In the genomic region with DNA sequence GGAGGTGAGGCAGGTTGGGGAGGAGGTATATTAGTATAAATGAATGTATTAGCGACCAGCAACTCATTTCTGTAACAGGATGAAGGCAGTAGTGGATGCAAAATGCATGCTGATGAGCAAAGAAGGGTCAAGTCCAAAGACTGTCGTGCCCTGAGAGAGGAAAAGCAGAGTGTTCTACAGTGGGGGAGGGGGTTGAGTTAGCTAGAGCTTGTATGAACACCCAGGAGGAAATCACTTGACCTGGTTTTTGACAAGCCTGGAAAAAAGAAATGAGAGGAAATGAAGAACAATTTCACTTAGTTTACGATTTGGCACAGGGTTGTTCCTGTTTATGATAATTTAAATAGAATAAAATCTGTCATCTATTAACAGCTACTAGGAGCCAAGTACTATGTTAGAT, we compare ENCODE assay signal across 17 cellular contexts.
"Had no signal": no experiment of that assay in that cellular context is flagged by ENCODE, and none has a peak within 500 bp of the region (broad histone marks: within the 10 kb centered on the region; RNA-seq: fewer than 3 reads in every experiment).

No MANE protein-coding gene starts in this region.

- H3K27ac ChIP-seq: cardiac muscle cell, gastroesophageal sphincter, ovary, thyroid gland had no signal

- FAIRE-seq: colon, endometrium, islet of Langerhans, urothelium cell line had no signal

- H3K4me1 Mint-ChIP-seq: activated CD4-positive, alpha-beta memory T cell treated with anti-CD3 and anti-CD28 coated beads, Interleukin-2, amount 10 ng/mL, durations not matched to agents 7 days and 5 days; stimulated activated memory B cell treated with anti-CD40 and anti-IgM and Interleukin-4, amounts not matched to agents 10 μg/mL and 1 μg/mL and 100 μg/mL, for 72 hours had no signal

- H3K36me3 ChIP-seq: cardiac muscle cell, gastroesophageal sphincter, ovary, thyroid gland had no signal

- DNase-seq: activated CD4-positive, alpha-beta memory T cell treated with anti-CD3 and anti-CD28 coated beads, Interleukin-2, amount 10 ng/mL, durations not matched to agents 7 days and 5 days; activated CD4-positive, alpha-beta T cell treated with anti-CD3 and anti-CD28 coated beads for 1 hour; activated effector memory CD4-positive, alpha-beta T cell treated with anti-CD3 and anti-CD28 coated beads, Interleukin-2, amount 50 U/mL, for 16 hours; activated T-cell treated with anti-CD3 and anti-CD28 coated beads, Interleukin-2, amount 50 U/mL, for 4 hours; left ventricle myocardium superior; ovary; SW 1271 had no signal

- H3K27me3 Mint-ChIP-seq: activated CD4-positive, alpha-beta memory T cell treated with anti-CD3 and anti-CD28 coated beads, Interleukin-2, amount 10 ng/mL, durations not matched to agents 7 days and 5 days; stimulated activated memory B cell treated with anti-CD40 and anti-IgM and Interleukin-4, amounts not matched to agents 10 μg/mL and 1 μg/mL and 100 μg/mL, for 72 hours had no signal

- H3K27me3 ChIP-seq: cardiac muscle cell, gastroesophageal sphincter, ovary, thyroid gland had no signal

- H3K4me1 ChIP-seq: gastroesophageal sphincter had no signal

- H3K4me3 ChIP-seq: cardiac muscle cell, gastroesophageal sphincter, ovary, thyroid gland had no signal

- ATAC-seq: activated naive CD4-positive, alpha-beta T cell treated with anti-CD3 and anti-CD28 coated beads, Interleukin-2, amount 50 U/mL, for 72 hours; activated T-cell treated with anti-CD3 and anti-CD28 coated beads, Interleukin-2, amount 50 U/mL, for 4 hours; gastroesophageal sphincter; left ventricle myocardium superior; stimulated activated memory B cell treated with anti-CD40 and anti-IgM and Interleukin-4, amounts not matched to agents 10 μg/mL and 1 μg/mL and 100 μg/mL, for 72 hours had no signal

- H3K9me3 Mint-ChIP-seq: activated CD4-positive, alpha-beta memory T cell treated with anti-CD3 and anti-CD28 coated beads, Interleukin-2, amount 10 ng/mL, durations not matched to agents 7 days and 5 days; activated T-cell treated with anti-CD3 and anti-CD28 coated beads, Interleukin-2, amount 50 U/mL, for 4 hours; stimulated activated memory B cell treated with anti-CD40 and anti-IgM and Interleukin-4, amounts not matched to agents 10 μg/mL and 1 μg/mL and 100 μg/mL, for 72 hours had no signal

- H3K9me3 ChIP-seq: gastroesophageal sphincter, ovary, thyroid gland had no signal

- H3K27ac Mint-ChIP-seq: activated CD4-positive, alpha-beta memory T cell treated with anti-CD3 and anti-CD28 coated beads, Interleukin-2, amount 10 ng/mL, durations not matched to agents 7 days and 5 days; activated naive CD4-positive, alpha-beta T cell treated with anti-CD3 and anti-CD28 coated beads, Interleukin-2, amount 50 U/mL, for 72 hours; stimulated activated memory B cell treated with anti-CD40 and anti-IgM and Interleukin-4, amounts not matched to agents 10 μg/mL and 1 μg/mL and 100 μg/mL, for 72 hours had no signal

- H3K4me3 Mint-ChIP-seq: activated CD4-positive, alpha-beta memory T cell treated with anti-CD3 and anti-CD28 coated beads, Interleukin-2, amount 10 ng/mL, durations not matched to agents 7 days and 5 days; activated T-cell treated with anti-CD3 and anti-CD28 coated beads, Interleukin-2, amount 50 U/mL, for 4 hours; neural crest cell; stimulated activated memory B cell treated with anti-CD40 and anti-IgM and Interleukin-4, amounts not matched to agents 10 μg/mL and 1 μg/mL and 100 μg/mL, for 72 hours had no signal
